20 cellular contexts compared by ENCODE assay signal in genomic region chr1:241202321-241202845, GRCh38.
DNase-seq lines count a peak whose midpoint lies in the region; ATAC-seq and TF ChIP-seq lines count a peak whose summit lies in the region.
"Had no signal": no experiment of that assay in that cellular context is flagged by ENCODE, and none has a peak within 500 bp of the region (broad histone marks: within the 10 kb centered on the region; RNA-seq: fewer than 3 reads in every experiment).

No MANE protein-coding gene starts in this region.

- H3K9me3 ChIP-seq in HUES64 (ENCODE audit: insufficient read depth, low read depth, low read length) = no peaks in the 10 kb centered on the region
- H3K9me3 ChIP-seq in mucosa of descending colon = no peaks in the 10 kb centered on the region
- H3K9me3 ChIP-seq in ovary = no peaks in the 10 kb centered on the region
- H3K9me3 ChIP-seq: Peyer's patch, sigmoid colon, vagina had no signal

- WGBS in HUES64 = 63% methylated on average over 5 of the region's 5 CpGs
- WGBS in ovary, 3 donors = 20 to 28% (median 22%) methylated on average over 5 of the region's 5 CpGs

- no peak for TF ChIP-seq CTCF in epithelial cell of esophagus (IDR thresholded peaks at IDR 0.05; ENCODE audit: insufficient read depth, low read depth, low read length, missing control alignments)
- no peak for TF ChIP-seq CTCF in mucosa of descending colon (IDR thresholded peaks at IDR 0.05)
- TF ChIP-seq CTCF in ovary (IDR thresholded peaks at IDR 0.05) = no peak

- H3K4me1 ChIP-seq in HUES64 (ENCODE audit: insufficient read depth, low read length) (peaks cover 12% of the 10 kb centered on the region), mucosa of descending colon (ENCODE audit: low read depth) (no peaks in the 10 kb centered on the region), ovary (ENCODE audit: insufficient read depth) (no peaks in the 10 kb centered on the region)
- H3K4me1 ChIP-seq: Peyer's patch, sigmoid colon, vagina had no signal

- H3K27me3 ChIP-seq in HUES64 (ENCODE audit: insufficient read depth, low read length) = no peaks in the 10 kb centered on the region
- no peaks in the 10 kb centered on the region for H3K27me3 ChIP-seq in ovary
- H3K27me3 ChIP-seq: Peyer's patch, sigmoid colon, vagina had no signal

- TF ChIP-seq EP300 in ovary (IDR thresholded peaks at IDR 0.05) = no peak

- H3K27ac ChIP-seq in HUES64 (ENCODE audit: low read depth, low read length) = peak overlapping the region; percentile 51; the same call in 1 of the 2 replicates
- H3K27ac ChIP-seq in ovary = no peak overlapping the region
- H3K27ac ChIP-seq: Peyer's patch, sigmoid colon, vagina had no signal

- DNase-seq in epithelial cell of esophagus (ENCODE audit: low read depth) = peak; percentile 1
- DNase-seq in mucosa of descending colon = peak in 1 of 3 donors; percentile 14
- DNase-seq in HuH-7.5 (ENCODE audit: low spot score) = no peak
- no peak for DNase-seq in ovary
- no peak for DNase-seq in stimulated activated CD4-positive, alpha-beta T cell treated with anti-CD3 and anti-CD28 coated beads, Interleukin-12 subunit alpha, Interleukin-12 subunit beta, amount 100 ng/mL, for 4 hours
- DNase-seq: activated CD4-positive, alpha-beta T cell treated with anti-CD3 and anti-CD28 coated beads for 1 hour; CD8-positive, alpha-beta T cell; DMS79 treated with DMSO at 0.1 percent for 48 hours; naive B cell; NCI-H1417 treated with DMSO at 0.1 percent for 48 hours; NCI-H510A; Peyer's patch; posterior cingulate gyrus; sigmoid colon; substantia nigra; T-cell had no signal

- H3K4me3 ChIP-seq in HUES64 (ENCODE audit: low read length) = no peak overlapping the region
- H3K4me3 ChIP-seq in epithelial cell of esophagus (ENCODE audit: low read length) = no peak overlapping the region
- H3K4me3 ChIP-seq in mucosa of descending colon = no peak overlapping the region
- H3K4me3 ChIP-seq in ovary = no peak overlapping the region
- H3K4me3 ChIP-seq: Peyer's patch, sigmoid colon, vagina had no signal

- ATAC-seq in mucosa of descending colon = peak; percentile 86
- ATAC-seq in HG02840 (IDR thresholded peaks at IDR 0.05; ENCODE audit: low FRiP score, unreplicated experiment) = no peak
- ATAC-seq: activated naive CD4-positive, alpha-beta T cell treated with anti-CD3 and anti-CD28 coated beads, Interleukin-2, amount 50 U/mL, for 72 hours; CD8-positive, alpha-beta T cell; T-cell had no signal

- intact Hi-C loops in mucosa of descending colon (cut with DNase I, micrococcal nuclease) (no loop called here), ovary (cut with DNase I) (no loop called here)

- no peak for TF ChIP-seq POLR2A in ovary (IDR thresholded peaks at IDR 0.05)

- H3K36me3 ChIP-seq in HUES64 (ENCODE audit: insufficient read depth, low read length) = no peaks in the 10 kb centered on the region
- H3K36me3 ChIP-seq in mucosa of descending colon (ENCODE audit: low read depth) = no peaks in the 10 kb centered on the region
- H3K36me3 ChIP-seq in ovary = no peaks in the 10 kb centered on the region
- H3K36me3 ChIP-seq: Peyer's patch, sigmoid colon, vagina had no signal

- no peak overlapping the region for H3K9ac ChIP-seq in HUES64 (ENCODE audit: low read depth, low read length)
